ENCODE assay signal across 15 cellular contexts in the genomic region with DNA sequence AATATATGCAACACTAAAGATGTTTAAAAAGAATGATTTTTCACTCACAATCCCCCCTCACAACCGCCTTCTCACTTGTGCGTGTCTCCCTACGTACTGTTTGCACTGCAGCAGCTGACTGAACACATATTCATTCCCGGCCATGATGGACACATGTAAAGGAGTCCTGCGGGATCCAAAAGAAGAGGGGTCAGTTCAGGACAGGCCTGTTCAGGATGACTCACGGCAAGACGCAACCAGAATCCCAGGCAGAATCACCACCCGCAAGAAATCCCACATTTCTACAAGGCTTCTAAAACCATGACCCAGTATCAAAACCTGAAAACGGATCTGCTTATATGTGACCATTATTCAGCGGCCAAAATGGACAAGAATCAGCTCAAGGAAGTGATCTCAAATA. TPM values are rescaled to one million over a fixed set of nuclear protein-coding genes. Genes with fewer than 3 reads are reported as not detected.
DNase-seq lines count a peak whose midpoint lies in the region; ATAC-seq and TF ChIP-seq lines count a peak whose summit lies in the region.
"Had no signal": no experiment of that assay in that cellular context is flagged by ENCODE, and none has a peak within 500 bp of the region (broad histone marks: within the 10 kb centered on the region; RNA-seq: fewer than 3 reads in every experiment).

No MANE protein-coding gene starts in this region.

- no peaks in the 10 kb centered on the region for H3K27me3 Mint-ChIP-seq in activated T-cell treated with anti-CD3 and anti-CD28 coated beads, Interleukin-2, amount 50 U/mL, for 72 hours (ENCODE audit: low read depth)

- H3K27me3 ChIP-seq in adrenal gland (no peaks in the 10 kb centered on the region), tibial artery (no peaks in the 10 kb centered on the region), prostate gland (replicated peaks; ENCODE audit: insufficient read depth) (no peaks in the 10 kb centered on the region)
- H3K27me3 ChIP-seq: cardiac muscle cell, pancreas had no signal

- H3K9me3 Mint-ChIP-seq in activated T-cell treated with anti-CD3 and anti-CD28 coated beads, Interleukin-2, amount 50 U/mL, for 72 hours: no peaks in the 10 kb centered on the region

- H3K4me3 ChIP-seq in adrenal gland (no peak overlapping the region), tibial artery (no peak overlapping the region), prostate gland (no peak overlapping the region)
- H3K4me3 ChIP-seq: cardiac muscle cell, lung, pancreas had no signal

- H3K4me1 ChIP-seq in adrenal gland (replicated peaks in 1 of 2) (no peaks in the 10 kb centered on the region), tibial artery (peaks cover 0 to 38% (median 5%) of the 10 kb centered on the region in 4 donors), prostate gland (replicated peaks) (no peaks in the 10 kb centered on the region)
- H3K4me1 ChIP-seq: pancreas had no signal

- peaks cover 4 to 18% of the 10 kb centered on the region in 2 donors for H3K36me3 Mint-ChIP-seq in activated T-cell treated with anti-CD3 and anti-CD28 coated beads, Interleukin-2, amount 50 U/mL, for 72 hours (ENCODE audit: insufficient read depth in 2 of 2)

- ATAC-seq in activated T-cell treated with anti-CD3 and anti-CD28 coated beads, Interleukin-2, amount 50 U/mL, for 72 hours (replicated peaks in 1 of 2): no peak
- ATAC-seq in GM18873 (IDR thresholded peaks at IDR 0.05; ENCODE audit: low FRiP score, unreplicated experiment) (no peak), HG03521 (IDR thresholded peaks at IDR 0.05; ENCODE audit: unreplicated experiment) (no peak)

- intact Hi-C loops in adrenal gland (cut with DNase I) (no loop called here), tibial artery (cut with DNase I; ENCODE audit: low total_unique reads) (no loop called here), prostate gland (cut with DNase I) (no loop called here)

- peak overlapping the region; percentile 44 for H3K27ac Mint-ChIP-seq in activated T-cell treated with anti-CD3 and anti-CD28 coated beads, Interleukin-2, amount 50 U/mL, for 72 hours

- 41 to 61% (median 45%) methylated on average over 10 of the region's 10 CpGs for WGBS in adrenal gland, 4 donors
- WGBS in prostate gland: 81% methylated on average over 10 of the region's 10 CpGs

- H3K36me3 ChIP-seq in adrenal gland (replicated peaks in 1 of 2): peaks cover 0 to 47% of the 10 kb centered on the region in 2 donors
- peaks cover 10 to 49% (median 21%) of the 10 kb centered on the region in 3 donors for H3K36me3 ChIP-seq in tibial artery
- H3K36me3 ChIP-seq in prostate gland: no peaks in the 10 kb centered on the region

- H3K27ac ChIP-seq in adrenal gland: peak overlapping the region; percentile 54 to 76 (median 75)
- peak overlapping the region; percentile 39 to 57 for H3K27ac ChIP-seq in tibial artery
- no peak overlapping the region for H3K27ac ChIP-seq in prostate gland
- H3K27ac ChIP-seq: cardiac muscle cell, pancreas had no signal

- DNase-seq in activated T-cell treated with anti-CD3 and anti-CD28 coated beads, Interleukin-2, amount 50 U/mL, for 72 hours: no peak
- DNase-seq in activated T-cell treated with anti-CD3 and anti-CD28 coated beads, Interleukin-2, amount 50 U/mL, for 1 hour: no peak
- DNase-seq in adrenal gland (peak; percentile 38 to 80 (median 64)), iris pigment epithelial cell (ENCODE audit: low read depth) (peak; percentile 74), tibial artery (no peak), prostate gland (ENCODE audit: low spot score) (no peak)
- DNase-seq: activated CD4-positive, CD25-positive, alpha-beta regulatory T cell treated with anti-CD3 and anti-CD28 coated beads, Interleukin-2, amount 50 U/mL, for 72 hours; activated T-cell treated with anti-CD3 and anti-CD28 coated beads, Interleukin-2, amount 50 U/mL, for 48 hours; NCI-H2171; pancreas; stimulated activated CD8-positive, alpha-beta memory T cell treated with anti-CD3 and anti-CD28 coated beads, Interleukin-4, amount 100 ng/mL, for 48 hours had no signal

- H3K4me3 Mint-ChIP-seq in activated T-cell treated with anti-CD3 and anti-CD28 coated beads, Interleukin-2, amount 50 U/mL, for 72 hours: no peak overlapping the region

- TF ChIP-seq CTCF in adrenal gland (IDR thresholded peaks at IDR 0.05) (no peak), tibial artery (IDR thresholded peaks at IDR 0.05) (no peak), prostate gland (IDR thresholded peaks at IDR 0.05) (no peak)

- TF ChIP-seq POLR2A in adrenal gland (IDR thresholded peaks at IDR 0.05) (no peak), prostate gland (IDR thresholded peaks at IDR 0.05) (no peak)

- peaks cover 6% of the 10 kb centered on the region for H3K4me1 Mint-ChIP-seq in activated T-cell treated with anti-CD3 and anti-CD28 coated beads, Interleukin-2, amount 50 U/mL, for 72 hours (ENCODE audit: low read depth)

- H3K9me3 ChIP-seq in adrenal gland (replicated peaks in 1 of 3) (no peaks in the 10 kb centered on the region), tibial artery (no peaks in the 10 kb centered on the region), prostate gland (no peaks in the 10 kb centered on the region)
- H3K9me3 ChIP-seq: pancreas had no signal

RNA-seq across cellular contexts. Expression of gene CYB5D2, which starts 52.3 kb away (rescaled TPM):
- 10 to 100 TPM; 13.9 to 15.2 TPM for total RNA-seq in activated T-cell treated with anti-CD3 and anti-CD28 coated beads, Interleukin-2, amount 50 U/mL, for 72 hours
- total RNA-seq in adrenal gland: 10 to 100 TPM; 15.8 to 67.3 (median 48.1) TPM
- polyA plus RNA-seq in adrenal gland: 10 to 100 TPM; 23.7 to 31.5 (median 24.7) TPM
- 10 to 100 TPM; 42.8 to 62.9 TPM for total RNA-seq in prostate gland

RNA-seq across cellular contexts. Expression of gene ZZEF1, which starts 52.5 kb away (rescaled TPM):
- total RNA-seq in activated T-cell treated with anti-CD3 and anti-CD28 coated beads, Interleukin-2, amount 50 U/mL, for 72 hours: 10 to 100 TPM; 40.0 to 44.7 TPM
- total RNA-seq in adrenal gland (10 to 100 TPM; 33.2 to 73.4 (median 47.8) TPM), prostate gland (10 to 100 TPM; 34.0 to 73.8 TPM)
- polyA plus RNA-seq in adrenal gland: 10 to 100 TPM; 16.9 to 22.7 (median 21.2) TPM

Comparison
In these comparisons a context has a peak if more than half of its experiments do, and no peak if none do; other contexts are left out.
1. DNase-seq: peak in adrenal gland (7 of 7) and iris pigment epithelial cell (single experiment); none in activated T-cell treated with anti-CD3 and anti-CD28 coated beads, Interleukin-2, amount 50 U/mL, for 72 hours (0 of 2), activated T-cell treated with anti-CD3 and anti-CD28 coated beads, Interleukin-2, amount 50 U/mL, for 1 hour (single experiment), tibial artery (0 of 2) and prostate gland (single experiment).
2. H3K27ac ChIP-seq: peak in adrenal gland (5 of 5) and tibial artery (2 of 2); none in prostate gland (0 of 2).